ENCODE assay signal across 20 cellular contexts in genomic region chr5:163453705-163454104, GRCh38. TPM values are rescaled to one million over a fixed set of nuclear protein-coding genes. Genes with fewer than 3 reads are reported as not detected.
"Had no signal": no experiment of that assay in that cellular context is flagged by ENCODE, and none has a peak within 500 bp of the region (broad histone marks: within the 10 kb centered on the region; RNA-seq: fewer than 3 reads in every experiment).

No MANE protein-coding gene starts in this region.

- H3K27ac Mint-ChIP-seq: activated T-helper 17 cell treated with anti-CD3 and anti-CD28 coated beads, Interleukin-2, amount 50 U/mL, for 72 hours; endodermal cell; immature natural killer cell; stimulated activated naive CD8-positive, alpha-beta T cell treated with anti-CD3 and anti-CD28 coated beads, Interleukin-15, amount 100 ng/mL, for 72 hours had no signal

- H3K9me3 ChIP-seq: ascending aorta, breast epithelium, lower lobe of right lung, right lobe of liver, testis, upper lobe of right lung had no signal

- H3K36me3 ChIP-seq: breast epithelium had no signal

- H3K9me3 Mint-ChIP-seq: activated T-helper 17 cell treated with anti-CD3 and anti-CD28 coated beads, Interleukin-2, amount 50 U/mL, for 72 hours; endodermal cell; immature natural killer cell; stimulated activated naive CD8-positive, alpha-beta T cell treated with anti-CD3 and anti-CD28 coated beads, Interleukin-15, amount 100 ng/mL, for 72 hours had no signal

- ATAC-seq: activated T-helper 17 cell treated with anti-CD3 and anti-CD28 coated beads, Interleukin-2, amount 50 U/mL, for 72 hours; foreskin keratinocyte; left colon; lower lobe of right lung; stimulated activated naive CD8-positive, alpha-beta T cell treated with anti-CD3 and anti-CD28 coated beads, Interleukin-15, amount 100 ng/mL, for 72 hours; upper lobe of right lung had no signal

- DNase-seq: activated CD4-positive, alpha-beta T cell treated with anti-CD3 and anti-CD28 coated beads for 1 hour; activated CD4-positive, alpha-beta T cell treated with anti-CD3 and anti-CD28 coated beads, Interleukin-2, amount 50 U/mL, for 48 hours; activated naive CD4-positive, alpha-beta T cell treated with Interleukin-2 at 50 U/mL for 16 hours; endodermal cell; erythroblast; foreskin keratinocyte; immature natural killer cell; left colon; lower lobe of right lung; right lobe of liver; stimulated activated CD4-positive, alpha-beta T cell treated with anti-CD3 and anti-CD28 coated beads, Interleukin-1b, Interleukin-23, amount 100 ng/mL, for 48 hours; stimulated activated naive CD8-positive, alpha-beta T cell treated with anti-CD3 and anti-CD28 coated beads, Interleukin-15, amount 100 ng/mL, for 72 hours; testis; upper lobe of right lung had no signal

- H3K4me1 ChIP-seq: breast epithelium had no signal

- H3K4me3 Mint-ChIP-seq: activated T-helper 17 cell treated with anti-CD3 and anti-CD28 coated beads, Interleukin-2, amount 50 U/mL, for 72 hours; endodermal cell; immature natural killer cell; mesothelial cell of epicardium; neural crest cell; stimulated activated naive CD8-positive, alpha-beta T cell treated with anti-CD3 and anti-CD28 coated beads, Interleukin-15, amount 100 ng/mL, for 72 hours had no signal

- H3K27ac ChIP-seq: ascending aorta, breast epithelium, foreskin keratinocyte, lower lobe of right lung, right lobe of liver, testis, upper lobe of right lung, VCaP had no signal

- H3K27me3 Mint-ChIP-seq: activated T-helper 17 cell treated with anti-CD3 and anti-CD28 coated beads, Interleukin-2, amount 50 U/mL, for 72 hours; stimulated activated naive CD8-positive, alpha-beta T cell treated with anti-CD3 and anti-CD28 coated beads, Interleukin-15, amount 100 ng/mL, for 72 hours had no signal

- H3K27me3 ChIP-seq: ascending aorta, breast epithelium, foreskin keratinocyte, right lobe of liver, testis, upper lobe of right lung had no signal

- H3K4me3 ChIP-seq: ascending aorta, breast epithelium, lower lobe of right lung, right lobe of liver, testis, upper lobe of right lung had no signal

RNA-seq across cellular contexts. Expression of gene HMMR, which starts 6.7 kb away (rescaled TPM):
- total RNA-seq: ascending aorta had no signal
